Comparison of ENCODE assay signal across 8 cellular contexts in the genomic region with DNA sequence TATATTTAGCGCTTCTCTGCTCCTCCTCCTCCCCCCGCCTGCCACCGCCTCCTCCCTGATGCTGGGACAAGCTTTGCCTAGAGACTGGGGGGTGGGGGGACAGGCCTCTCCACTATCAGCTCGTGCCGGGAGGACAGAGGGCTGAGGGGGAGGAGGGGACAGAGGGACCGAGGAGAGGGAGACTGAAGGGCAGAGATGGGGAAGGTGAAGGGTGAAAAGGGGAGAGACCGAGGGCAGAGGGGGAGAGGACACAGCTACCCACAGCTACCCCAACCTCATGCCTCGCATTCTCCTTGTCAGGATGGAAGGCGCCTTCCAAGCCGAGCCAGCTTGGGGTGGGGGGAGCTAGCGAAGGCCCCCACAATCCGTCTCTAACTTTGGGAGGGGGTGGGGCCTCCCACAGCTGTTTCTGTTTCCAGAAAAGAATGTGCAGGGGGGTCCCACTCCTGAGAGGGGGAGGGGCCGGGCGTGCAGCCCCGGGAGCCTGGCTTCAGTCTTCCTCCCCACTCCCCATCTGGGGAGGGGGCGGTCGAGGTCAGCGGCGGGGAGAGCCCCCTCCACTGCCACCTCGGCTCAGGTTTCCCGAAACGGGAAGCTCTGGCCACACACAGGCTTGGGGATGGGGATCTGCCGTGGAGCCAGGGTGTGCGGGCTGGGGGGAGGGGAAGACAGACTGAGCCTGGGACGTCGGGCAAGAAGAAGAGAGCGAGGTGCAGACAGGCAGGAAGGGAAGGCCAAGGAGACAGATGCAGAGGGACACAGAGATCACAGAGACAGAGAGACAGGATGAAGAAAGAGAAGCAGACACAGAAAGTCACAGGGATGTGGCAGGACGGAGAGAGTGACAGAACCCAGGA. TPM values are rescaled to one million over a fixed set of nuclear protein-coding genes. Genes with fewer than 3 reads are reported as not detected.
DNase-seq lines count a peak whose midpoint lies in the region; ATAC-seq and TF ChIP-seq lines count a peak whose summit lies in the region.

No MANE protein-coding gene starts in this region.

- no peaks in the 10 kb centered on the region for H3K36me3 Mint-ChIP-seq in activated naive CD4-positive, alpha-beta T cell treated with anti-CD3 and anti-CD28 coated beads, Interleukin-2, amount 50 U/mL, for 24 hours
- H3K36me3 Mint-ChIP-seq in activated naive CD4-positive, alpha-beta T cell treated with anti-CD3 and anti-CD28 coated beads, Interleukin-2, amount 50 U/mL, for 72 hours = no peaks in the 10 kb centered on the region
- H3K36me3 Mint-ChIP-seq in activated CD4-positive, alpha-beta memory T cell treated with anti-CD3 and anti-CD28 coated beads, Interleukin-2, amount 10 ng/mL, durations not matched to agents 7 days and 5 days (ENCODE audit: low read depth) = no peaks in the 10 kb centered on the region

- TF ChIP-seq CTCF in smooth muscle cell (IDR thresholded peaks at IDR 0.05; ENCODE audit: borderline replicate concordance, insufficient read depth, poor library complexity, severe bottlenecking) = no peak

- DNase-seq in activated naive CD4-positive, alpha-beta T cell treated with anti-CD3 and anti-CD28 coated beads, Interleukin-2, amount 50 U/mL, for 72 hours (ENCODE audit: low spot score in 2 of 2) = no peak
- DNase-seq in activated CD4-positive, alpha-beta memory T cell treated with anti-CD3 and anti-CD28 coated beads, Interleukin-2, amount 10 ng/mL, durations not matched to agents 7 days and 5 days = no peak
- DNase-seq in hypothalamus (lab: John Stamatoyannopoulos, UW) (peak in 42 of 51 donors; percentile 8 to 73 (median 39)), smooth muscle cell (lab: John Stamatoyannopoulos, UW; ENCODE audit: unreplicated experiment) (peak; percentile 47), NOMO-1 (lab: John Stamatoyannopoulos, UW; ENCODE audit: unreplicated experiment in 2 of 2) (no peak)

- peak overlapping the region; percentile 81 for H3K4me3 Mint-ChIP-seq in activated naive CD4-positive, alpha-beta T cell treated with anti-CD3 and anti-CD28 coated beads, Interleukin-2, amount 50 U/mL, for 24 hours
- peak overlapping the region; percentile 37 for H3K4me3 Mint-ChIP-seq in activated CD4-positive, alpha-beta memory T cell treated with anti-CD3 and anti-CD28 coated beads, Interleukin-2, amount 10 ng/mL, durations not matched to agents 7 days and 5 days

- H3F3A ChIP-seq in smooth muscle cell (ENCODE audit: low read depth) = peaks cover 8% of the 10 kb centered on the region

- H3K4me2 ChIP-seq in smooth muscle cell = peak overlapping the region; percentile 94

- WGBS in smooth muscle cell (ENCODE audit: low lambda C conversion rate) = 2% methylated on average over 17 of the region's 28 CpGs

- H3K9me3 Mint-ChIP-seq in activated naive CD4-positive, alpha-beta T cell treated with anti-CD3 and anti-CD28 coated beads, Interleukin-2, amount 50 U/mL, for 24 hours = no peaks in the 10 kb centered on the region
- no peaks in the 10 kb centered on the region for H3K9me3 Mint-ChIP-seq in activated naive CD4-positive, alpha-beta T cell treated with anti-CD3 and anti-CD28 coated beads, Interleukin-2, amount 50 U/mL, for 72 hours
- H3K9me3 Mint-ChIP-seq in activated CD4-positive, alpha-beta memory T cell treated with anti-CD3 and anti-CD28 coated beads, Interleukin-2, amount 10 ng/mL, durations not matched to agents 7 days and 5 days = no peaks in the 10 kb centered on the region

- peak overlapping the region; percentile 46 for H3K27ac Mint-ChIP-seq in activated naive CD4-positive, alpha-beta T cell treated with anti-CD3 and anti-CD28 coated beads, Interleukin-2, amount 50 U/mL, for 24 hours
- no peak overlapping the region for H3K27ac Mint-ChIP-seq in activated naive CD4-positive, alpha-beta T cell treated with anti-CD3 and anti-CD28 coated beads, Interleukin-2, amount 50 U/mL, for 72 hours
- no peak overlapping the region for H3K27ac Mint-ChIP-seq in activated CD4-positive, alpha-beta memory T cell treated with anti-CD3 and anti-CD28 coated beads, Interleukin-2, amount 10 ng/mL, durations not matched to agents 7 days and 5 days

- no peaks in the 10 kb centered on the region for H3K36me3 ChIP-seq in smooth muscle cell (ENCODE audit: low read depth)

- peak overlapping the region; percentile 76 for H3K4me3 ChIP-seq in smooth muscle cell

- POLR2A ChIA-PET in activated CD4-positive, alpha-beta memory T cell treated with anti-CD3 and anti-CD28 coated beads, Interleukin-2, amount 10 ng/mL, durations not matched to agents 7 days and 5 days (lab: Charles Lee) = interaction anchor here (0.7 kb wide), 1 partner anchor 49 kb away, joined by 3 read pairs; no protein-coding TSS in a partner anchor

- peaks cover 4% of the 10 kb centered on the region for H4K20me1 ChIP-seq in smooth muscle cell (ENCODE audit: low read depth)

- no peaks in the 10 kb centered on the region for H3K9me3 ChIP-seq in smooth muscle cell (replicated peaks; ENCODE audit: low read depth)

- peaks cover 19% of the 10 kb centered on the region for H3K4me1 Mint-ChIP-seq in activated naive CD4-positive, alpha-beta T cell treated with anti-CD3 and anti-CD28 coated beads, Interleukin-2, amount 50 U/mL, for 24 hours
- H3K4me1 Mint-ChIP-seq in activated CD4-positive, alpha-beta memory T cell treated with anti-CD3 and anti-CD28 coated beads, Interleukin-2, amount 10 ng/mL, durations not matched to agents 7 days and 5 days = peaks cover 19% of the 10 kb centered on the region

- peaks cover 12% of the 10 kb centered on the region for H3K79me2 ChIP-seq in smooth muscle cell (ENCODE audit: low read depth)

- CTCF ChIA-PET in activated CD4-positive, alpha-beta memory T cell treated with anti-CD3 and anti-CD28 coated beads, Interleukin-2, amount 10 ng/mL, durations not matched to agents 7 days and 5 days (lab: Charles Lee) = interaction anchor here (0.6 to 5.9 kb wide), 4 partner anchors 45 to 1568 kb away, joined by 3 to 136 read pairs (median 4); no protein-coding TSS in a partner anchor

- peak overlapping the region; percentile 75 for H2AFZ ChIP-seq in smooth muscle cell (ENCODE audit: low read depth)

- peaks cover 21% of the 10 kb centered on the region for H3K4me1 ChIP-seq in smooth muscle cell (ENCODE audit: low read depth)

- H3K27me3 Mint-ChIP-seq in activated naive CD4-positive, alpha-beta T cell treated with anti-CD3 and anti-CD28 coated beads, Interleukin-2, amount 50 U/mL, for 24 hours = peaks cover 7% of the 10 kb centered on the region
- peaks cover 43% of the 10 kb centered on the region for H3K27me3 Mint-ChIP-seq in activated CD4-positive, alpha-beta memory T cell treated with anti-CD3 and anti-CD28 coated beads, Interleukin-2, amount 10 ng/mL, durations not matched to agents 7 days and 5 days

- H3K27me3 ChIP-seq in smooth muscle cell (ENCODE audit: low read depth) = no peaks in the 10 kb centered on the region

- H3K27ac ChIP-seq in smooth muscle cell (ENCODE audit: low read depth) = no peak overlapping the region

- H3K9ac ChIP-seq in smooth muscle cell (ENCODE audit: low read depth) = no peak overlapping the region

- no peak for ATAC-seq in activated naive CD4-positive, alpha-beta T cell treated with anti-CD3 and anti-CD28 coated beads, Interleukin-2, amount 50 U/mL, for 72 hours
- ATAC-seq in HG03521 (IDR thresholded peaks at IDR 0.05; ENCODE audit: unreplicated experiment) (no peak), HG02759 (IDR thresholded peaks at IDR 0.05; ENCODE audit: unreplicated experiment) (no peak)

RNA-seq across cellular contexts. Expression of gene DACT3, which starts 1.6 kb away (rescaled TPM):
- total RNA-seq in activated naive CD4-positive, alpha-beta T cell treated with anti-CD3 and anti-CD28 coated beads, Interleukin-2, amount 50 U/mL, for 72 hours = 10 to 100 TPM in 1 of 2 donors, 1 to 10 TPM in 1; 1.9 to 25.9 TPM
- under 1 TPM; 0.15 to 0.20 TPM for total RNA-seq in activated CD4-positive, alpha-beta memory T cell treated with anti-CD3 and anti-CD28 coated beads, Interleukin-2, amount 10 ng/mL, durations not matched to agents 7 days and 5 days
- total RNA-seq in smooth muscle cell = 6.2 and 12.3 TPM in 2 replicates
- 19.1 and 22.7 TPM in 2 replicates for polyA plus RNA-seq in smooth muscle cell

RNA-seq across cellular contexts. Expression of gene GNG8, which starts 23.4 kb away (rescaled TPM):
- 10 to 100 TPM in 1 of 2 donors, 1 to 10 TPM in 1; 5.2 to 17.4 TPM for total RNA-seq in activated naive CD4-positive, alpha-beta T cell treated with anti-CD3 and anti-CD28 coated beads, Interleukin-2, amount 50 U/mL, for 72 hours
- total RNA-seq in activated CD4-positive, alpha-beta memory T cell treated with anti-CD3 and anti-CD28 coated beads, Interleukin-2, amount 10 ng/mL, durations not matched to agents 7 days and 5 days = 1 to 10 TPM; 3.1 to 3.4 TPM
- not detected in 2 replicates for total RNA-seq in smooth muscle cell
- polyA plus RNA-seq in smooth muscle cell = 3.3 TPM in 1 of 2 replicates, not detected in the other

RNA-seq across cellular contexts. Expression of gene PTGIR, which starts 34.5 kb away (rescaled TPM):
- total RNA-seq in activated naive CD4-positive, alpha-beta T cell treated with anti-CD3 and anti-CD28 coated beads, Interleukin-2, amount 50 U/mL, for 72 hours = 10 to 100 TPM; 14.7 to 38.0 TPM
- total RNA-seq in activated CD4-positive, alpha-beta memory T cell treated with anti-CD3 and anti-CD28 coated beads, Interleukin-2, amount 10 ng/mL, durations not matched to agents 7 days and 5 days = 1 to 10 TPM; 5.3 to 5.6 TPM
- 0.09 and 2.3 TPM in 2 replicates for total RNA-seq in smooth muscle cell
- 0.81 and 1.3 TPM in 2 replicates for polyA plus RNA-seq in smooth muscle cell

RNA-seq across cellular contexts. Expression of gene PRKD2, which starts 57.5 kb away (rescaled TPM):
- total RNA-seq in activated naive CD4-positive, alpha-beta T cell treated with anti-CD3 and anti-CD28 coated beads, Interleukin-2, amount 50 U/mL, for 72 hours = 100 to 1,000 TPM in 1 of 2 donors, 10 to 100 TPM in 1; 76.8 to 129 TPM
- total RNA-seq in activated CD4-positive, alpha-beta memory T cell treated with anti-CD3 and anti-CD28 coated beads, Interleukin-2, amount 10 ng/mL, durations not matched to agents 7 days and 5 days = 100 to 1,000 TPM; 167 to 177 TPM
- 8.6 and 24.2 TPM in 2 replicates for total RNA-seq in smooth muscle cell
- polyA plus RNA-seq in smooth muscle cell = 34.6 and 45.9 TPM in 2 replicates

RNA-seq across cellular contexts. Expression of gene CALM3, which starts 58.2 kb away (rescaled TPM):
- 100 to 1,000 TPM; 413 to 615 TPM for total RNA-seq in activated naive CD4-positive, alpha-beta T cell treated with anti-CD3 and anti-CD28 coated beads, Interleukin-2, amount 50 U/mL, for 72 hours
- total RNA-seq in activated CD4-positive, alpha-beta memory T cell treated with anti-CD3 and anti-CD28 coated beads, Interleukin-2, amount 10 ng/mL, durations not matched to agents 7 days and 5 days = 100 to 1,000 TPM; 446 to 465 TPM
- total RNA-seq in smooth muscle cell = 152 and 172 TPM in 2 replicates
- polyA plus RNA-seq in smooth muscle cell = 165 and 183 TPM in 2 replicates

Comparison
In these comparisons a context has a peak if more than half of its experiments do, and no peak if none do; other contexts are left out.
1. DNase-seq: peak in hypothalamus (42 of 51) and smooth muscle cell (single experiment); none in activated naive CD4-positive, alpha-beta T cell treated with anti-CD3 and anti-CD28 coated beads, Interleukin-2, amount 50 U/mL, for 72 hours (0 of 2), activated CD4-positive, alpha-beta memory T cell treated with anti-CD3 and anti-CD28 coated beads, Interleukin-2, amount 10 ng/mL, durations not matched to agents 7 days and 5 days (single experiment) and NOMO-1 (0 of 2).